ENCODE assay signal across 8 cellular contexts in genomic region chr22:38177571-38177925, GRCh38. TPM values are rescaled to one million over a fixed set of nuclear protein-coding genes. Genes with fewer than 3 reads are reported as not detected.
A peak's percentile ranks its signal among the peaks of the same experiment; 100 is the strongest.
DNase-seq lines count a peak whose midpoint lies in the region; ATAC-seq and TF ChIP-seq lines count a peak whose summit lies in the region.
"Not testable (repeated sequence)": the region's sequence is repeated elsewhere in the genome, so short reads cannot be mapped to it uniquely, and the experiment has no call there.

No MANE protein-coding gene starts in this region.

- H3K4me1 ChIP-seq in CD8-positive, alpha-beta T cell (ENCODE audit: insufficient read depth, low read length): peaks cover 52% of the 10 kb centered on the region
- not testable (repeated sequence) for H3K4me1 ChIP-seq in NT2/D1 (ENCODE audit: insufficient read depth, insufficient read length)
- H3K4me1 ChIP-seq in right cardiac atrium (ENCODE audit: control insufficient read depth, insufficient read depth, low read length): peaks cover 16% of the 10 kb centered on the region
- H3K4me1 ChIP-seq in muscle layer of duodenum (ENCODE audit: control insufficient read depth in 1 of 2, insufficient read depth in 2 of 2, low read length in 2 of 2): peaks cover 12 to 31% of the 10 kb centered on the region in 2 donors
- H3K4me1 ChIP-seq in rectal smooth muscle tissue (ENCODE audit: control insufficient read depth, insufficient read depth, low read length): peaks cover 16% of the 10 kb centered on the region
- H3K4me1 ChIP-seq in tibial artery: peaks cover 0 to 49% (median 21%) of the 10 kb centered on the region in 4 donors

- H3K27ac ChIP-seq in CD8-positive, alpha-beta T cell (ENCODE audit: low read depth, low read length): not testable (repeated sequence)
- H3K27ac ChIP-seq in right cardiac atrium (ENCODE audit: low read length) (peak overlapping the region; percentile 88), muscle layer of duodenum (ENCODE audit: low read length) (peak overlapping the region; percentile 67), rectal smooth muscle tissue (ENCODE audit: low read depth, low read length) (peak overlapping the region; percentile 41), tibial artery (peak overlapping the region; percentile 57 to 63)

- H3K9ac ChIP-seq in NT2/D1 (ENCODE audit: insufficient read length, low read depth): peak overlapping the region; percentile 36
- not testable (repeated sequence) for H3K9ac ChIP-seq in rectal smooth muscle tissue (ENCODE audit: low read length)

- intact Hi-C loops in CD8-positive, alpha-beta T cell (cut with DNase I, micrococcal nuclease); dendritic cell treated with granulocyte-macrophage colony-stimulating factor and Interleukin-4, amounts not matched to agents 40 ng/mL and 50 ng/mL, for 4 days (cut with micrococcal nuclease); right cardiac atrium (cut with DNase I); tibial artery (cut with DNase I; ENCODE audit: low total_unique reads): not testable (repeated sequence)

- not testable (repeated sequence) for H3K27me3 Mint-ChIP-seq in CD8-positive, alpha-beta T cell (ENCODE audit: low read depth); activated naive CD8-positive, alpha-beta T cell treated with anti-CD3 and anti-CD28 coated beads, Interleukin-2, amount 50 U/mL, for 24 hours
- H3K27me3 Mint-ChIP-seq in dendritic cell treated with granulocyte-macrophage colony-stimulating factor and Interleukin-4, amounts not matched to agents 40 ng/mL and 50 ng/mL, for 4 days: peaks cover 36% of the 10 kb centered on the region

- H3K9me3 Mint-ChIP-seq in CD8-positive, alpha-beta T cell; activated naive CD8-positive, alpha-beta T cell treated with anti-CD3 and anti-CD28 coated beads, Interleukin-2, amount 50 U/mL, for 24 hours; dendritic cell treated with granulocyte-macrophage colony-stimulating factor and Interleukin-4, amounts not matched to agents 40 ng/mL and 50 ng/mL, for 4 days: not testable (repeated sequence)

- TF ChIP-seq CTCF in CD8-positive, alpha-beta T cell (IDR thresholded peaks at IDR 0.05); tibial artery (IDR thresholded peaks at IDR 0.05): not testable (repeated sequence)

- not testable (repeated sequence) for H3K27me3 ChIP-seq in CD8-positive, alpha-beta T cell (ENCODE audit: insufficient read depth, low read length); NT2/D1 (ENCODE audit: insufficient read depth, insufficient read length); right cardiac atrium (ENCODE audit: control insufficient read depth, insufficient read depth); muscle layer of duodenum (ENCODE audit: low read depth, low read length); rectal smooth muscle tissue (ENCODE audit: control insufficient read depth, insufficient read depth, low read length); tibial artery

- not testable (repeated sequence) for H3K36me3 ChIP-seq in CD8-positive, alpha-beta T cell (ENCODE audit: insufficient read depth, low read length); NT2/D1 (ENCODE audit: insufficient read depth, insufficient read length, low read length); rectal smooth muscle tissue (ENCODE audit: control insufficient read depth, insufficient read depth, low read length); tibial artery
- peaks cover 0 to 18% of the 10 kb centered on the region in 2 donors for H3K36me3 ChIP-seq in muscle layer of duodenum (ENCODE audit: control insufficient read depth in 1 of 2, insufficient read depth in 2 of 2, low read length in 2 of 2)

- peaks cover 74% of the 10 kb centered on the region for H3K4me1 Mint-ChIP-seq in CD8-positive, alpha-beta T cell (ENCODE audit: low read depth)
- peaks cover 75% of the 10 kb centered on the region for H3K4me1 Mint-ChIP-seq in activated naive CD8-positive, alpha-beta T cell treated with anti-CD3 and anti-CD28 coated beads, Interleukin-2, amount 50 U/mL, for 24 hours
- H3K4me1 Mint-ChIP-seq in dendritic cell treated with granulocyte-macrophage colony-stimulating factor and Interleukin-4, amounts not matched to agents 40 ng/mL and 50 ng/mL, for 4 days (ENCODE audit: low read depth): peaks cover 69% of the 10 kb centered on the region

- CTCF ChIA-PET in CD8-positive, alpha-beta T cell (lab: Charles Lee): interaction anchor here (1.7 kb wide), 1 partner anchor 22 kb away, joined by 3 read pairs; no protein-coding TSS in a partner anchor

- POLR2A ChIA-PET in CD8-positive, alpha-beta T cell (lab: Charles Lee): not testable (repeated sequence)

- 85% methylated on average over 9 of the region's 9 CpGs for WGBS in right cardiac atrium

- DNase-seq in CD8-positive, alpha-beta T cell; NT2/D1 (ENCODE audit: low read depth, low spot score); activated naive CD8-positive, alpha-beta T cell treated with anti-CD3 and anti-CD28 coated beads, Interleukin-2, amount 50 U/mL, for 24 hours; tibial artery: not testable (repeated sequence)
- peak in 1 of 3 donors; percentile 27 for DNase-seq in right cardiac atrium

- not testable (repeated sequence) for H3K4me3 ChIP-seq in CD8-positive, alpha-beta T cell (ENCODE audit: low read depth, low read length); NT2/D1 (ENCODE audit: insufficient read length, low read depth); right cardiac atrium (ENCODE audit: low read length); muscle layer of duodenum (ENCODE audit: low read depth in 1 of 2, low read length in 2 of 2); rectal smooth muscle tissue (ENCODE audit: low read length); tibial artery

- ATAC-seq in CD8-positive, alpha-beta T cell; activated naive CD8-positive, alpha-beta T cell treated with anti-CD3 and anti-CD28 coated beads, Interleukin-2, amount 50 U/mL, for 24 hours; right cardiac atrium: not testable (repeated sequence)

- H3K27ac Mint-ChIP-seq in CD8-positive, alpha-beta T cell: peak overlapping the region; percentile 41
- peak overlapping the region; percentile 78 for H3K27ac Mint-ChIP-seq in activated naive CD8-positive, alpha-beta T cell treated with anti-CD3 and anti-CD28 coated beads, Interleukin-2, amount 50 U/mL, for 24 hours
- H3K27ac Mint-ChIP-seq in dendritic cell treated with granulocyte-macrophage colony-stimulating factor and Interleukin-4, amounts not matched to agents 40 ng/mL and 50 ng/mL, for 4 days: peak overlapping the region; percentile 74

- H3K36me3 Mint-ChIP-seq in CD8-positive, alpha-beta T cell: peaks cover 16% of the 10 kb centered on the region
- not testable (repeated sequence) for H3K36me3 Mint-ChIP-seq in activated naive CD8-positive, alpha-beta T cell treated with anti-CD3 and anti-CD28 coated beads, Interleukin-2, amount 50 U/mL, for 24 hours (ENCODE audit: low read depth); dendritic cell treated with granulocyte-macrophage colony-stimulating factor and Interleukin-4, amounts not matched to agents 40 ng/mL and 50 ng/mL, for 4 days (ENCODE audit: low read depth)

- not testable (repeated sequence) for H3K9me3 ChIP-seq in CD8-positive, alpha-beta T cell (ENCODE audit: low read length); NT2/D1 (ENCODE audit: insufficient read depth, low read length); right cardiac atrium (ENCODE audit: control insufficient read depth, low read length); muscle layer of duodenum (ENCODE audit: control insufficient read depth in 1 of 2, low read length in 2 of 2); tibial artery

- not testable (repeated sequence) for H3K4me3 Mint-ChIP-seq in CD8-positive, alpha-beta T cell; activated naive CD8-positive, alpha-beta T cell treated with anti-CD3 and anti-CD28 coated beads, Interleukin-2, amount 50 U/mL, for 24 hours; dendritic cell treated with granulocyte-macrophage colony-stimulating factor and Interleukin-4, amounts not matched to agents 40 ng/mL and 50 ng/mL, for 4 days

RNA-seq across cellular contexts. Expression of gene PLA2G6, which starts 4.1 kb away (rescaled TPM):
- 10 to 100 TPM; 35.4 to 44.4 TPM for total RNA-seq in CD8-positive, alpha-beta T cell
- total RNA-seq in right cardiac atrium: 10 to 100 TPM; 16.0 to 25.2 (median 17.6) TPM
- 16.0 TPM for polyA plus RNA-seq in right cardiac atrium

RNA-seq across cellular contexts. Expression of gene MAFF, which starts 24.2 kb away (rescaled TPM):
- total RNA-seq in CD8-positive, alpha-beta T cell: 10 to 100 TPM; 87.6 to 91.2 TPM
- total RNA-seq in right cardiac atrium: 10 to 100 TPM in 1 of 4 donors, 1 to 10 TPM in 3; 4.8 to 13.7 (median 7.1) TPM
- 20.5 TPM for polyA plus RNA-seq in right cardiac atrium

Comparison
In these comparisons a context has a peak if more than half of its experiments do, and no peak if none do; other contexts are left out.
1. RNA of gene MAFF, which starts 24.2 kb away (total RNA-seq): 87.6 to 91.2 TPM in CD8-positive, alpha-beta T cell; 4.8 to 13.7 TPM in right cardiac atrium; every median in the first group is over 4 times any median in the second.
2. Peak in every context shown above with its lines, with median percentiles within 50 percentile points of each other: H3K27ac Mint-ChIP-seq.